11 cellular contexts compared by ENCODE assay signal in genomic region chr17:82053556-82054263, GRCh38. TPM values are rescaled to one million over a fixed set of nuclear protein-coding genes. Genes with fewer than 3 reads are reported as not detected.
DNase-seq lines count a peak whose midpoint lies in the region; ATAC-seq and TF ChIP-seq lines count a peak whose summit lies in the region.
"Had no signal": no experiment of that assay in that cellular context is flagged by ENCODE, and none has a peak within 500 bp of the region (broad histone marks: within the 10 kb centered on the region; RNA-seq: fewer than 3 reads in every experiment).

No MANE protein-coding gene starts in this region.

- peak overlapping the region; percentile 91 for H3K4me3 ChIP-seq in left ventricle myocardium inferior
- no peak overlapping the region for H3K4me3 ChIP-seq in right atrium auricular region
- peak overlapping the region; percentile 100 for H3K4me3 ChIP-seq in SJSA1

- no peak for TF ChIP-seq CTCF in left ventricle myocardium inferior (IDR thresholded peaks at IDR 0.05; ENCODE audit: borderline replicate concordance)
- TF ChIP-seq CTCF in right atrium auricular region (IDR thresholded peaks at IDR 0.05): no peak
- TF ChIP-seq CTCF in type B pancreatic cell (conservative IDR thresholded peaks at IDR 0.05): no peak

- H3K36me3 ChIP-seq in left ventricle myocardium inferior (peaks cover 70% of the 10 kb centered on the region), right atrium auricular region (peaks cover 55% of the 10 kb centered on the region), SJSA1 (peaks cover 87% of the 10 kb centered on the region)

- H3K27ac Mint-ChIP-seq in immature natural killer cell (peak overlapping the region in 4 of 6 donors; percentile 23 to 62 (median 50)), type B pancreatic cell (peak overlapping the region; percentile 43)

- DNase-seq in left ventricle myocardium inferior: no peak
- DNase-seq in right atrium auricular region (ENCODE audit: low spot score): no peak
- no peak for DNase-seq in SJSA1 (ENCODE audit: low read depth in 1 of 2, low spot score in 2 of 2)
- no peak for DNase-seq in immature natural killer cell
- no peak for DNase-seq in type B pancreatic cell (ENCODE audit: extremely low spot score, unreplicated experiment)
- no peak for DNase-seq in NCI-H2029 (lab: John Stamatoyannopoulos, UW)
- DNase-seq: NCI-H510A treated with DMSO at 0.1 percent for 48 hours, upper lobe of right lung had no signal

- no peak overlapping the region for H3K27ac ChIP-seq in left ventricle myocardium inferior (replicated peaks)
- H3K27ac ChIP-seq in right atrium auricular region: no peak overlapping the region
- H3K27ac ChIP-seq in SJSA1: no peak overlapping the region
- H3K27ac ChIP-seq: upper lobe of right lung had no signal

- intact Hi-C loops in left ventricle myocardium inferior (cut with micrococcal nuclease): no loop called here

- H3K4me1 Mint-ChIP-seq in immature natural killer cell (peaks cover 7 to 18% of the 10 kb centered on the region in 2 donors), type B pancreatic cell (ENCODE audit: unreplicated experiment) (no peaks in the 10 kb centered on the region)

- no peak for ATAC-seq in HG02840 (IDR thresholded peaks at IDR 0.05; ENCODE audit: low FRiP score, unreplicated experiment)
- ATAC-seq in HG02678 (IDR thresholded peaks at IDR 0.05; ENCODE audit: unreplicated experiment): no peak
- ATAC-seq: upper lobe of right lung had no signal

- H3K9me3 ChIP-seq in left ventricle myocardium inferior (replicated peaks) (no peaks in the 10 kb centered on the region), right atrium auricular region (no peaks in the 10 kb centered on the region), SJSA1 (replicated peaks) (no peaks in the 10 kb centered on the region)
- H3K9me3 ChIP-seq: prostate gland, upper lobe of right lung had no signal

- peaks cover 0 to 2% (median 0%) of the 10 kb centered on the region in 3 donors for H3K27me3 Mint-ChIP-seq in immature natural killer cell (ENCODE audit: low read depth in 3 of 3)
- H3K27me3 Mint-ChIP-seq in type B pancreatic cell: no peaks in the 10 kb centered on the region

- H3K4me3 Mint-ChIP-seq in immature natural killer cell (peak overlapping the region; percentile 64 to 81 (median 74)), type B pancreatic cell (peak overlapping the region; percentile 81)

- no peaks in the 10 kb centered on the region for H3K9me3 Mint-ChIP-seq in immature natural killer cell
- no peaks in the 10 kb centered on the region for H3K9me3 Mint-ChIP-seq in type B pancreatic cell

- H3K4me1 ChIP-seq in left ventricle myocardium inferior (peaks cover 44% of the 10 kb centered on the region), right atrium auricular region (peaks cover 0 to 32% of the 10 kb centered on the region in 2 donors), SJSA1 (replicated peaks) (peaks cover 28% of the 10 kb centered on the region)

- H3K36me3 Mint-ChIP-seq in immature natural killer cell: no peaks in the 10 kb centered on the region
- no peaks in the 10 kb centered on the region for H3K36me3 Mint-ChIP-seq in type B pancreatic cell

- H3K27me3 ChIP-seq in left ventricle myocardium inferior (ENCODE audit: low read depth): no peaks in the 10 kb centered on the region
- H3K27me3 ChIP-seq in right atrium auricular region: no peaks in the 10 kb centered on the region
- H3K27me3 ChIP-seq in SJSA1 (replicated peaks): no peaks in the 10 kb centered on the region
- H3K27me3 ChIP-seq: upper lobe of right lung had no signal

RNA-seq across cellular contexts. Expression of gene GPS1, which starts 2.0 kb away (rescaled TPM):
- total RNA-seq in left ventricle myocardium inferior (85.9 TPM), right atrium auricular region (10 to 100 TPM; 79.5 to 90.8 TPM), type B pancreatic cell (ENCODE audit: low replicate concordance) (111 and 112 TPM in 2 replicates)
- total RNA-seq in SJSA1 (2014; rRNA removed; shearing (Covaris generic)): 223 and 226 TPM in 2 replicates
- 100 to 1,000 TPM; 174 to 212 (median 183) TPM for polyA plus RNA-seq in immature natural killer cell

RNA-seq across cellular contexts. Expression of gene RFNG, which starts 2.1 kb away (rescaled TPM):
- total RNA-seq in left ventricle myocardium inferior: 21.1 TPM
- total RNA-seq in right atrium auricular region: 10 to 100 TPM; 21.4 to 25.3 TPM
- 16.7 and 23.8 TPM in 2 replicates for total RNA-seq in SJSA1 (2014; rRNA removed; shearing (Covaris generic))
- 1 to 10 TPM; 2.2 to 3.7 (median 3.2) TPM for polyA plus RNA-seq in immature natural killer cell
- 35.9 and 43.4 TPM in 2 replicates for total RNA-seq in type B pancreatic cell (ENCODE audit: low replicate concordance)

RNA-seq across cellular contexts. Expression of gene DUS1L, which starts 11.9 kb away (rescaled TPM):
- total RNA-seq in left ventricle myocardium inferior: 64.6 TPM
- total RNA-seq in right atrium auricular region: 10 to 100 TPM; 33.3 to 45.7 TPM
- 181 and 210 TPM in 2 replicates for total RNA-seq in SJSA1 (2014; rRNA removed; shearing (Covaris generic))
- polyA plus RNA-seq in immature natural killer cell: 10 to 100 TPM; 61.7 to 85.3 (median 82.5) TPM
- total RNA-seq in type B pancreatic cell (ENCODE audit: low replicate concordance): 97.0 and 97.1 TPM in 2 replicates

RNA-seq across cellular contexts. Expression of gene DCXR, which starts 16.2 kb away (rescaled TPM):
- total RNA-seq in left ventricle myocardium inferior: 219 TPM
- 100 to 1,000 TPM; 169 to 213 TPM for total RNA-seq in right atrium auricular region
- total RNA-seq in SJSA1 (2014; rRNA removed; shearing (Covaris generic)): 128 and 176 TPM in 2 replicates
- 100 to 1,000 TPM; 144 to 242 (median 165) TPM for polyA plus RNA-seq in immature natural killer cell
- total RNA-seq in type B pancreatic cell (ENCODE audit: low replicate concordance): 158 and 175 TPM in 2 replicates

RNA-seq across cellular contexts. Expression of gene RAC3, which starts 22.2 kb away (rescaled TPM):
- total RNA-seq in left ventricle myocardium inferior (0.82 TPM), right atrium auricular region (1 to 10 TPM in 1 of 2 donors, under 1 TPM in 1; 0.93 to 2.6 TPM), type B pancreatic cell (ENCODE audit: low replicate concordance) (41.7 and 51.7 TPM in 2 replicates)
- total RNA-seq in SJSA1 (2014; rRNA removed; shearing (Covaris generic)): 9.9 TPM in 2 replicates
- polyA plus RNA-seq in immature natural killer cell: not detected

Comparison
In these comparisons a context has a peak if more than half of its experiments do, and no peak if none do; other contexts are left out.
1. H3K4me3 ChIP-seq: peak in left ventricle myocardium inferior (single experiment) and SJSA1 (single experiment); none in right atrium auricular region (0 of 2).